Comparison of ENCODE assay signal across 7 cellular contexts in the genomic region with DNA sequence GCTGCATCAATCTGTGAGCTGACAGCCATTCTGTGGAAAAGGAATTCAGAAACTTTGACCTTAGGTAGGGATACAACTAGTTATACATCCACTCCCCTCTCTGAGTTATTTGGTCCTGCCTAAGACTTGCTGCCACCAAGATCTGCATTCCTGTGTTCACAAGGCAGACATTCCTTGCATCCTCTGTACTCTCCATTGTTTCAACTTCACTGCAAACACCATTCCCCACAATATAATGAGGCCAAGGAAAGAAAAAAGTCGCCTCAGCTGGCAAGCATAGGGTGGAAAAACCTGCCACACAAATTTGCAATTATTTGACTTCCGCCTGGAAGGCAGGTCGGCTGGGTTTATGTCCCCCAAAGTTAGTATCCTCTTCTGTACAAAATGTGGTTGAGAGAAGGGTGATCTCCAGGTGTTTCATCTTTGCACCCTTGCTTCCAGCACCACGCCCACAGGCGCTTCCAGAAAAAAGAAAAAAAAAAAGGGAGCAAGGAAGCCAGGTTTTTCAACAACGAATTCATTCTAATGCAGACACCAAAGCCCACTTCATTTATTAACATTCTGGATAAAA. TPM values are rescaled to one million over a fixed set of nuclear protein-coding genes. Genes with fewer than 3 reads are reported as not detected.
DNase-seq lines count a peak whose midpoint lies in the region; ATAC-seq and TF ChIP-seq lines count a peak whose summit lies in the region.

No MANE protein-coding gene starts in this region.

- H3K27ac Mint-ChIP-seq in activated B cell treated with CpG ODN at 0.5 μM for 24 hours, result peak overlapping the region; percentile 71
- no peak overlapping the region for H3K27ac Mint-ChIP-seq in stimulated activated effector memory CD8-positive, alpha-beta T cell treated with anti-CD3 and anti-CD28 coated beads, Interleukin-12 subunit alpha, Interleukin-12 subunit beta, amount 100 ng/mL, for 72 hours

- H3K4me1 Mint-ChIP-seq in activated B cell treated with CpG ODN at 0.5 μM for 24 hours, result peaks cover 59% of the 10 kb centered on the region
- peaks cover 44% of the 10 kb centered on the region for H3K4me1 Mint-ChIP-seq in stimulated activated effector memory CD8-positive, alpha-beta T cell treated with anti-CD3 and anti-CD28 coated beads, Interleukin-12 subunit alpha, Interleukin-12 subunit beta, amount 100 ng/mL, for 72 hours

- no peak for DNase-seq in HFF-Myc (ENCODE audit: extremely low read depth, low read depth)
- DNase-seq in activated B cell treated with CpG ODN at 0.5 μM for 24 hours, result no peak
- no peak for DNase-seq in stimulated activated effector memory CD8-positive, alpha-beta T cell treated with anti-CD3 and anti-CD28 coated beads, Interleukin-12 subunit alpha, Interleukin-12 subunit beta, amount 100 ng/mL, for 72 hours (ENCODE audit: low spot score in 2 of 2)
- no peak for DNase-seq in NCI-H82 (lab: John Stamatoyannopoulos, UW)
- no peak for DNase-seq in stimulated activated CD4-positive, alpha-beta T cell treated with anti-CD3 and anti-CD28 coated beads, Interleukin-15, amount 100 ng/mL, for 24 hours

- intact Hi-C loops in activated B cell treated with CpG ODN at 0.5 μM for 24 hours (cut with micrococcal nuclease), result loop anchor here (10.0 kb wide), 1 partner anchor 1509 kb away; the partner anchor contains the start of genes AP4B1 and DCLRE1B

- H3K4me3 ChIP-seq in HFF-Myc (replicated peaks; ENCODE audit: low read depth, low read length) (peak overlapping the region; percentile 74), iPS-11a (ENCODE audit: low read depth, low read length) (peak overlapping the region; percentile 72)

- H3K36me3 Mint-ChIP-seq in activated B cell treated with CpG ODN at 0.5 μM for 24 hours (ENCODE audit: low read depth), result peaks cover 3% of the 10 kb centered on the region
- no peaks in the 10 kb centered on the region for H3K36me3 Mint-ChIP-seq in stimulated activated effector memory CD8-positive, alpha-beta T cell treated with anti-CD3 and anti-CD28 coated beads, Interleukin-12 subunit alpha, Interleukin-12 subunit beta, amount 100 ng/mL, for 72 hours

- H3K27me3 Mint-ChIP-seq in activated B cell treated with CpG ODN at 0.5 μM for 24 hours, result peaks cover 5% of the 10 kb centered on the region

- TF ChIP-seq CTCF in HFF-Myc (IDR thresholded peaks at IDR 0.05; ENCODE audit: low read depth, low read length, missing control alignments) (no peak), activated B cell treated with CpG ODN at 0.5 μM for 24 hours (IDR thresholded peaks at IDR 0.05) (no peak)

- peak overlapping the region; percentile 95 for H3K4me3 Mint-ChIP-seq in activated B cell treated with CpG ODN at 0.5 μM for 24 hours
- H3K4me3 Mint-ChIP-seq in stimulated activated effector memory CD8-positive, alpha-beta T cell treated with anti-CD3 and anti-CD28 coated beads, Interleukin-12 subunit alpha, Interleukin-12 subunit beta, amount 100 ng/mL, for 72 hours, result peak overlapping the region; percentile 95

- ATAC-seq in activated B cell treated with CpG ODN at 0.5 μM for 24 hours (ENCODE audit: low read depth) (no peak), GM18870 (IDR thresholded peaks at IDR 0.05; ENCODE audit: unreplicated experiment) (no peak)
- ATAC-seq in stimulated activated effector memory CD8-positive, alpha-beta T cell treated with anti-CD3 and anti-CD28 coated beads, Interleukin-12 subunit alpha, Interleukin-12 subunit beta, amount 100 ng/mL, for 72 hours, result no peak

- H3K9me3 Mint-ChIP-seq in activated B cell treated with CpG ODN at 0.5 μM for 24 hours, result no peaks in the 10 kb centered on the region
- no peaks in the 10 kb centered on the region for H3K9me3 Mint-ChIP-seq in stimulated activated effector memory CD8-positive, alpha-beta T cell treated with anti-CD3 and anti-CD28 coated beads, Interleukin-12 subunit alpha, Interleukin-12 subunit beta, amount 100 ng/mL, for 72 hours

- POLR2A ChIA-PET in activated B cell treated with CpG ODN at 0.5 μM for 24 hours (lab: Charles Lee), result interaction anchor here (1.9 kb wide), 1 partner anchor 67 kb away, joined by 8 read pairs; no protein-coding TSS in a partner anchor

- CTCF ChIA-PET in activated B cell treated with CpG ODN at 0.5 μM for 24 hours (lab: Charles Lee), result interaction anchor here (1.0 to 2.3 kb wide), 6 partner anchors 67 to 313 kb away, joined by 3 to 14 read pairs (median 6); no protein-coding TSS in a partner anchor

RNA-seq across cellular contexts. Expression of gene CTTNBP2NL, which starts 0.7 kb away (rescaled TPM):
- total RNA-seq in activated B cell treated with CpG ODN at 0.5 μM for 24 hours, result 11.7 and 14.1 TPM in 2 replicates
